In the genomic region with DNA sequence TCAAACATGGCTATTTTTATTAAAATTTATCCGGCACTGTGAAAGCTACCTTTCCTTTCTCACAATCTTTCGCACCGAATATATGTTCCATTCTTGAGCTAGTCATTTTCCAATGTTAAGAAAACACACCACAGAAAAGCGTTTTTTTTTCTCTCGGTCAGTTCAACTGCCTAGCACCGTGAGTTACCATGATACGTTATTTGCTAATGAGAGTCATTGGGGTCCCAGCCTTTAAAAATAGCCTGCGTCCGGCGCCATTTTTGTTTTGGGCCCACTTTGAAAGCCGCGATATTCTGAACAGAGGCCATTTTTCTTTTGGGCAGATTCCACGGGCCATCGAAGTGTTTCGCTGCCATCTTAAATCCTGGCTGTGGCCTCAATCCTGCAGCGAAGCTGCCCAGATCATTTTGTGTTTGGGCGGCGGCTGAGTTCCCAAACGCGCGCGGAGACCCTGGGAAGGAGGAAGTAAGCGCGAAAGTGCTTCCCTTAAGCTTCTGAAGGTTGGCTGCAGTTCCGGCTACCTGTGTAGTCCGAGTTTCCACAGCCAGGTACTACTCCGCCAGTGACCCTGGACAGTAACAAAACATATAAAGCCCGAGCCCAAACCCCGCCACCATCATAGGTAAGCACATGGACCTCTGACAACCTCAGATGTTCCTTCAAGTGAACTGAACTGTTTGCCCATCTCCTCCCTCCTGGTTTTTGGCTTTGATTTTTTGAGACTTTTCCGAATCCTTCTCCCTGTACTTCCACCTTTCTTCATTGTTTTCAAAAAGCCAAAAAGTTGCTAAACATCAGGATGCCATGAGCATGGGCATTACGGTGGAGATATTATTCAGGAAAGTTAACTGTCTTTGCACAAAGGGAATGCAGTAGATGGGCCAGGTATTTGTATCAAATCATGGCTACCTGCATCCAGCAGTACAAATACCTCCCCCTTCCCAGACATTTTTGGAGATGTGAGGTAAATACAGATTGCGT, we compare ENCODE assay signal across 1 cellular context.
A peak's percentile ranks its signal among the peaks of the same experiment; 100 is the strongest.
TF ChIP-seq lines count a peak whose summit lies in the region.

SLX4IP (plus strand) TSS at position 474 of the 981 bp plus-strand sequence. CDS start 22,900 bp downstream, outside the sequence.

TF ChIP-seq in A549, 52 proteins besides CTCF, POLR2A, EP300 and RAD21 (continued from another document):
- TF ChIP-seq HMGXB4 (CRISPR knock-in tag; IDR thresholded peaks at IDR 0.05; ENCODE audit: borderline replicate concordance) (peak; percentile 80; the same call in 1 of the 2 replicates), CHD4 (IDR thresholded peaks at IDR 0.05; ENCODE audit: borderline replicate concordance) (no peak), MAFK (IDR thresholded peaks at IDR 0.05; ENCODE audit: partially characterized antibody) (no peak), RARB (CRISPR knock-in tag; IDR thresholded peaks at IDR 0.05) (peak; percentile 86), POLR2AphosphoS2 (conservative IDR thresholded peaks at IDR 0.05; ENCODE audit: low read length) (no peak), HOXB13 (CRISPR knock-in tag; IDR thresholded peaks at IDR 0.05; ENCODE audit: low read depth) (peak; percentile 81), MYC (IDR thresholded peaks at IDR 0.05; ENCODE audit: borderline replicate concordance, low read length) (peak; percentile 83; the same call in 1 of the 2 replicates)
